Comparison of ENCODE assay signal across 8 cellular contexts in genomic region chr1:40691538-40692428, GRCh38. TPM values are rescaled to one million over a fixed set of nuclear protein-coding genes. Genes with fewer than 3 reads are reported as not detected.
DNase-seq lines count a peak whose midpoint lies in the region; ATAC-seq and TF ChIP-seq lines count a peak whose summit lies in the region.

Gene NFYC (plus strand): TSS chr1:40691704. CDS start chr1:40738844, 47,140 bp downstream.

- peak within 1 kb of the TSS; percentile 100 for H3K4me3 Mint-ChIP-seq in activated naive CD8-positive, alpha-beta T cell

- peaks cover 9% of the 10 kb centered on the region for H4K20me1 ChIP-seq in osteoblast (ENCODE audit: insufficient read depth, low read length)

- H3K36me3 Mint-ChIP-seq in activated naive CD8-positive, alpha-beta T cell, result peaks cover 11% of the 10 kb centered on the region

- H3K36me3 ChIP-seq in osteoblast (ENCODE audit: insufficient read depth, low read length) (peaks cover 9% of the 10 kb centered on the region), thoracic aorta (no peaks in the 10 kb centered on the region)

- TF ChIP-seq CTCF in osteoblast (IDR thresholded peaks at IDR 0.05; ENCODE audit: extremely low read depth, low read depth, low read length), result no peak
- no peak for TF ChIP-seq CTCF in thoracic aorta (IDR thresholded peaks at IDR 0.05)

- H3K4me1 ChIP-seq in osteoblast (ENCODE audit: insufficient read depth, low read length) (peaks cover 20% of the 10 kb centered on the region), thoracic aorta (ENCODE audit: control insufficient read depth in 1 of 2, low read depth in 2 of 2) (peaks cover 6 to 21% of the 10 kb centered on the region in 2 donors)

- H2AFZ ChIP-seq in osteoblast (ENCODE audit: low read length), result peak within 1 kb of the TSS; percentile 87

- H3K4me3 ChIP-seq in GM08714 (ENCODE audit: low read length), result peak within 1 kb of the TSS; percentile 90
- peak within 1 kb of the TSS; percentile 97 for H3K4me3 ChIP-seq in osteoblast (ENCODE audit: insufficient read depth, low read length)
- H3K4me3 ChIP-seq in thoracic aorta, result peak within 1 kb of the TSS; percentile 72

- H3K79me2 ChIP-seq in osteoblast (ENCODE audit: insufficient read depth, low read length), result peaks cover 74% of the 10 kb centered on the region

- peak; percentile 100 for DNase-seq in NCI-H1105 (lab: John Stamatoyannopoulos, UW)
- DNase-seq in SKM-1 treated with dmso at 0.1 percent for 144 hours (lab: John Stamatoyannopoulos, UW; ENCODE audit: unreplicated experiment), result peak; percentile 97
- peak; percentile 98 for DNase-seq in glomerular visceral epithelial cell (ENCODE audit: extremely low spot score)
- peak; percentile 97 for DNase-seq in osteoblast (ENCODE audit: insufficient read length, low spot score, missing footprints)
- peak; percentile 96 for DNase-seq in thoracic aorta (ENCODE audit: low spot score)

- H3K9me3 ChIP-seq in osteoblast (ENCODE audit: low read depth, low read length), result no peaks in the 10 kb centered on the region
- no peaks in the 10 kb centered on the region for H3K9me3 ChIP-seq in thoracic aorta

- peak within 1 kb of the TSS; percentile 93 for H3K27ac ChIP-seq in osteoblast (ENCODE audit: low read depth, low read length)
- H3K27ac ChIP-seq in thoracic aorta, result peak within 1 kb of the TSS; percentile 89 to 99

- ATAC-seq in HG02610 (IDR thresholded peaks at IDR 0.05; ENCODE audit: unreplicated experiment), result peak; percentile 75
- peak; percentile 93 for ATAC-seq in thoracic aorta (ENCODE audit: insufficient number of reproducible peaks, low FRiP score, low read depth)

- no peaks in the 10 kb centered on the region for H3K27me3 Mint-ChIP-seq in activated naive CD8-positive, alpha-beta T cell

- no peaks in the 10 kb centered on the region for H3K9me3 Mint-ChIP-seq in activated naive CD8-positive, alpha-beta T cell (ENCODE audit: low read depth)

- peak within 1 kb of the TSS; percentile 99 for H3K27ac Mint-ChIP-seq in activated naive CD8-positive, alpha-beta T cell

- peak within 1 kb of the TSS; percentile 93 for H3K4me2 ChIP-seq in osteoblast (ENCODE audit: insufficient read depth, low read length)

- no peaks in the 10 kb centered on the region for H3K27me3 ChIP-seq in osteoblast (ENCODE audit: insufficient read depth, low read length)
- H3K27me3 ChIP-seq in thoracic aorta (replicated peaks; ENCODE audit: insufficient read depth), result no peaks in the 10 kb centered on the region

- peaks cover 61% of the 10 kb centered on the region for H3K4me1 Mint-ChIP-seq in activated naive CD8-positive, alpha-beta T cell (ENCODE audit: low read depth)

RNA-seq across cellular contexts. Expression of gene NFYC, which starts in this region (rescaled TPM):
- total RNA-seq in osteoblast (24.2 TPM in 2 replicates), thoracic aorta (10 to 100 TPM; 38.9 to 40.6 TPM)

Comparison
In these comparisons a context has a peak if more than half of its experiments do, and no peak if none do; other contexts are left out.
1. Peak in every context shown above with its lines: DNase-seq, ATAC-seq, H3K4me3 ChIP-seq and H3K27ac ChIP-seq.